In the genomic region with DNA sequence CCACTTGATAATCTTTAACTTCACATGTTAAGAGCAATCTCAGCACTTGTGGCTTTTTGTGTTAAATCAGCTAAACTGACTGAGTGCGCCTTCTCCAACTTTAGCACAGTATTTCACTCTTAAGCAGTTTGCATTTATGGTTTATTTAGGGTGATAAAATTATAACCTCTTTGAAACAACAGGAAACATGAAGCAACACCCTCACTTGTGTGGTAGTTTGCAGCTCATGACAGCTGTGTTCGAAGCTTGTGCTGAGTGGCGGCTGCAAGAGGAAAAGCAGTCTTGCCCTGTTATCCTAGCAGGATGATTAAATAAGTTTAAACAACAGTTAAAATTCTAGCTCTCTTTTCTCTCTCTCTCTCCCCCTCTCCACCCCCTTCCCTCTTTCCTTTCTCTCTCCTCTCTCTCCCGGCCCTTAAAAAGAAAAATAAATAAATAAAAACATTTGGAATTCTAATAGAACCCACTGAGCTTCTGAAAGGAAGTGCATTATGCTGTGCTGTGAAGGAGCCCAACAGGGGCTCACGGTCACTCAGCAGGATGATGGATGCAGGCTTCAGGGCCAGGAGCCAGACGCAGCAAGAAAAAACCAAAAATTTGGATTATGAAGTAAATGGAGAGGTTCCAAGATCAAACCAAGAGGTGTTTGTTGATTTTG, we compare ENCODE assay signal across 10 cellular contexts. TPM values are rescaled to one million over a fixed set of nuclear protein-coding genes. Genes with fewer than 3 reads are reported as not detected.
DNase-seq lines count a peak whose midpoint lies in the region; ATAC-seq and TF ChIP-seq lines count a peak whose summit lies in the region.
"Had no signal": no experiment of that assay in that cellular context is flagged by ENCODE, and none has a peak within 500 bp of the region (broad histone marks: within the 10 kb centered on the region; RNA-seq: fewer than 3 reads in every experiment).

No MANE protein-coding gene starts in this region.

- intact Hi-C loops in OCI-LY7 (cut with micrococcal nuclease; ENCODE audit: unreplicated experiment) = no loop called here

- TF ChIP-seq CTCF in OCI-LY7 (conservative IDR thresholded peaks at IDR 0.05; ENCODE audit: low read length) = no peak
- TF ChIP-seq CTCF in progenitor cell of endocrine pancreas (IDR thresholded peaks at IDR 0.05; ENCODE audit: unreplicated experiment) = no peak

- peak overlapping the region; percentile 13 for H3K4me3 Mint-ChIP-seq in progenitor cell of endocrine pancreas (ENCODE audit: low read depth)
- H3K4me3 Mint-ChIP-seq: HFFc6 had no signal

- no peaks in the 10 kb centered on the region for H3K9me2 ChIP-seq in OCI-LY7 (ENCODE audit: insufficient read depth, low read length)

- CTCF ChIA-PET in OCI-LY7 (lab: Charles Lee; ENCODE audit: unreplicated experiment) = interaction anchor here (0.7 kb wide), 1 partner anchor 9 kb away, joined by 3 read pairs; no protein-coding TSS in a partner anchor

- peak overlapping the region; percentile 96 for H3K27ac Mint-ChIP-seq in progenitor cell of endocrine pancreas
- H3K27ac Mint-ChIP-seq: HFFc6 had no signal

- H3K9ac ChIP-seq in HUES6 (ENCODE audit: low read length) = peak overlapping the region; percentile 9

- POLR2A ChIA-PET in OCI-LY7 (lab: Charles Lee) = interaction anchor here (0.6 to 2.7 kb wide), 8 partner anchors 8 to 218 kb away, joined by 3 to 12 read pairs (median 4); a partner anchor contains a TSS

- H4K20me1 ChIP-seq in OCI-LY7 (ENCODE audit: insufficient read depth, low read length) = no peaks in the 10 kb centered on the region

- H3K27me3 ChIP-seq in HUES6 (ENCODE audit: control insufficient read depth, insufficient read depth, low read length) = no peaks in the 10 kb centered on the region

- peak overlapping the region; percentile 64; the same call in 1 of the 2 replicates for H3K4me2 ChIP-seq in OCI-LY7 (ENCODE audit: low read length)

- H3K79me2 ChIP-seq in OCI-LY7 (ENCODE audit: insufficient read depth, low read depth, low read length) = 0 out of 2 replicates have a peak, but pooled peaks cover 5% of the 10 kb centered on the region

- BruUV-seq in OCI-LY7 (replicated peaks; lab: Mats Ljungman, UMichigan) = no TSS peak

- peaks cover 21% of the 10 kb centered on the region for H3K36me3 ChIP-seq in HUES6 (ENCODE audit: control insufficient read depth, insufficient read depth, low read length)
- peaks cover 37% of the 10 kb centered on the region for H3K36me3 ChIP-seq in OCI-LY7 (ENCODE audit: insufficient read depth, low read length)

- ATAC-seq in HG03280 (IDR thresholded peaks at IDR 0.05; ENCODE audit: unreplicated experiment) (no peak), GM18511 (IDR thresholded peaks at IDR 0.05; ENCODE audit: unreplicated experiment) (no peak), SK-N-SH treated with all-trans-retinoic acid at 6 μM for 48 hours (no peak), GM21515 (IDR thresholded peaks at IDR 0.05; ENCODE audit: unreplicated experiment) (no peak)

- peak; percentile 39 for DNase-seq in OCI-LY7 (ENCODE audit: low spot score)
- peak; percentile 33 for DNase-seq in dermis blood vessel endothelial cell
- DNase-seq in progenitor cell of endocrine pancreas (ENCODE audit: low spot score, unreplicated experiment) = no peak
- DNase-seq: HFFc6, NCI-H1436 had no signal

- no peak overlapping the region for H2AFZ ChIP-seq in OCI-LY7 (ENCODE audit: low read length)

- peaks cover 44% of the 10 kb centered on the region for H3K4me1 Mint-ChIP-seq in progenitor cell of endocrine pancreas (ENCODE audit: low read depth)

- H3K9me3 Mint-ChIP-seq in progenitor cell of endocrine pancreas (ENCODE audit: low read depth) = no peaks in the 10 kb centered on the region
- H3K9me3 Mint-ChIP-seq: HFFc6 had no signal

- H3K27ac ChIP-seq in HUES6 (ENCODE audit: low read depth, low read length) (no peak overlapping the region), OCI-LY7 (ENCODE audit: low read depth, low read length, poor library complexity, severe bottlenecking) (peak overlapping the region; percentile 8)

- H3K4me3 ChIP-seq in HUES6 (ENCODE audit: low read depth, low read length) (no peak overlapping the region), OCI-LY7 (ENCODE audit: low read depth, low read length, poor library complexity, severe bottlenecking) (no peak overlapping the region)

- H3K4me1 ChIP-seq in HUES6 (ENCODE audit: control insufficient read depth, insufficient read depth, low read length) = peaks cover 20% of the 10 kb centered on the region
- peaks cover 66% of the 10 kb centered on the region for H3K4me1 ChIP-seq in OCI-LY7 (ENCODE audit: insufficient read depth, low read length, poor library complexity, severe bottlenecking)

- peaks cover 13% of the 10 kb centered on the region for H3K36me3 Mint-ChIP-seq in progenitor cell of endocrine pancreas (ENCODE audit: insufficient read depth)

- H3K9me3 ChIP-seq in HUES6 (ENCODE audit: control insufficient read depth, insufficient read depth, low read depth, low read length) (no peaks in the 10 kb centered on the region), OCI-LY7 (ENCODE audit: low read length) (no peaks in the 10 kb centered on the region)

- no peaks in the 10 kb centered on the region for H3K27me3 Mint-ChIP-seq in progenitor cell of endocrine pancreas

TF ChIP-seq in SK-N-SH treated with all-trans-retinoic acid at 6 μM for 48 hours, 23 proteins besides CTCF, POLR2A, EP300 and RAD21 (continues in another document):
- TF ChIP-seq ZC3H10 (CRISPR knock-in tag; IDR thresholded peaks at IDR 0.05) (no peak), GLIS3 (CRISPR knock-in tag; IDR thresholded peaks at IDR 0.05) (no peak), ISL1 (CRISPR knock-in tag; IDR thresholded peaks at IDR 0.05) (no peak), SNAI2 (CRISPR knock-in tag; IDR thresholded peaks at IDR 0.05) (no peak), ZNF70 (CRISPR knock-in tag; IDR thresholded peaks at IDR 0.05) (no peak), RARB (CRISPR knock-in tag; IDR thresholded peaks at IDR 0.05) (no peak), PPARA (CRISPR knock-in tag; IDR thresholded peaks at IDR 0.05; ENCODE audit: borderline replicate concordance) (no peak), ZFP30 (CRISPR knock-in tag; IDR thresholded peaks at IDR 0.05) (no peak), BACH2 (CRISPR knock-in tag; IDR thresholded peaks at IDR 0.05; ENCODE audit: borderline replicate concordance) (no peak)
- TF ChIP-seq, protein P1, sequence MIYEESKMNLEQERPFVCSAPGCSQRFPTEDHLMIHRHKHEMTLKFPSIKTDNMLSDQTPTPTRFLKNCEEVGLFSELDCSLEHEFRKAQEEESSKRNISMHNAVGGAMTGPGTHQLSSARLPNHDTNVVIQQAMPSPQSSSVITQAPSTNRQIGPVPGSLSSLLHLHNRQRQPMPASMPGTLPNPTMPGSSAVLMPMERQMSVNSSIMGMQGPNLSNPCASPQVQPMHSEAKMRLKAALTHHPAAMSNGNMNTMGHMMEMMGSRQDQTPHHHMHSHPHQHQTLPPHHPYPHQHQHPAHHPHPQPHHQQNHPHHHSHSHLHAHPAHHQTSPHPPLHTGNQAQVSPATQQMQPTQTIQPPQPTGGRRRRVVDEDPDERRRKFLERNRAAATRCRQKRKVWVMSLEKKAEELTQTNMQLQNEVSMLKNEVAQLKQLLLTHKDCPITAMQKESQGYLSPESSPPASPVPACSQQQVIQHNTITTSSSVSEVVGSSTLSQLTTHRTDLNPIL (CRISPR knock-in tag; IDR thresholded peaks at IDR 0.05; ENCODE audit: low read depth) = no peak
- TF ChIP-seq, protein P2, sequence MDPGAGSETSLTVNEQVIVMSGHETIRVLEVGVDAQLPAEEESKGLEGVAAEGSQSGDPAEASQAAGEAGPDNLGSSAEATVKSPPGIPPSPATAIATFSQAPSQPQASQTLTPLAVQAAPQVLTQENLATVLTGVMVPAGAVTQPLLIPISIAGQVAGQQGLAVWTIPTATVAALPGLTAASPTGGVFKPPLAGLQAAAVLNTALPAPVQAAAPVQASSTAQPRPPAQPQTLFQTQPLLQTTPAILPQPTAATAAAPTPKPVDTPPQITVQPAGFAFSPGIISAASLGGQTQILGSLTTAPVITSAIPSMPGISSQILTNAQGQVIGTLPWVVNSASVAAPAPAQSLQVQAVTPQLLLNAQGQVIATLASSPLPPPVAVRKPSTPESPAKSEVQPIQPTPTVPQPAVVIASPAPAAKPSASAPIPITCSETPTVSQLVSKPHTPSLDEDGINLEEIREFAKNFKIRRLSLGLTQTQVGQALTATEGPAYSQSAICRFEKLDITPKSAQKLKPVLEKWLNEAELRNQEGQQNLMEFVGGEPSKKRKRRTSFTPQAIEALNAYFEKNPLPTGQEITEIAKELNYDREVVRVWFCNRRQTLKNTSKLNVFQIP (CRISPR knock-in tag; IDR thresholded peaks at IDR 0.05; ENCODE audit: borderline replicate concordance, low read depth) = no peak
- TF ChIP-seq, protein P3, sequence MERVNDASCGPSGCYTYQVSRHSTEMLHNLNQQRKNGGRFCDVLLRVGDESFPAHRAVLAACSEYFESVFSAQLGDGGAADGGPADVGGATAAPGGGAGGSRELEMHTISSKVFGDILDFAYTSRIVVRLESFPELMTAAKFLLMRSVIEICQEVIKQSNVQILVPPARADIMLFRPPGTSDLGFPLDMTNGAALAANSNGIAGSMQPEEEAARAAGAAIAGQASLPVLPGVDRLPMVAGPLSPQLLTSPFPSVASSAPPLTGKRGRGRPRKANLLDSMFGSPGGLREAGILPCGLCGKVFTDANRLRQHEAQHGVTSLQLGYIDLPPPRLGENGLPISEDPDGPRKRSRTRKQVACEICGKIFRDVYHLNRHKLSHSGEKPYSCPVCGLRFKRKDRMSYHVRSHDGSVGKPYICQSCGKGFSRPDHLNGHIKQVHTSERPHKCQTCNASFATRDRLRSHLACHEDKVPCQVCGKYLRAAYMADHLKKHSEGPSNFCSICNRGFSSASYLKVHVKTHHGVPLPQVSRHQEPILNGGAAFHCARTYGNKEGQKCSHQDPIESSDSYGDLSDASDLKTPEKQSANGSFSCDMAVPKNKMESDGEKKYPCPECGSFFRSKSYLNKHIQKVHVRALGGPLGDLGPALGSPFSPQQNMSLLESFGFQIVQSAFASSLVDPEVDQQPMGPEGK (CRISPR knock-in tag; IDR thresholded peaks at IDR 0.05; ENCODE audit: borderline replicate concordance) = no peak

RNA-seq across cellular contexts. Expression of a gene that starts 25.2 kb away (rescaled TPM):
- total RNA-seq in OCI-LY7 (2014; rRNA removed; shearing (Covaris generic)) = 32.6 and 47.6 TPM in 2 replicates
- total RNA-seq in OCI-LY7 (2022) (70.9 and 71.8 TPM in 2 replicates), dermis blood vessel endothelial cell (57.0 and 102 TPM in 2 replicates), progenitor cell of endocrine pancreas (93.5 and 105 TPM in 2 replicates)

RNA-seq across cellular contexts. Expression of a gene that starts 49.6 kb away (rescaled TPM):
- total RNA-seq in OCI-LY7 (2014; rRNA removed; shearing (Covaris generic)) = 64.9 and 80.5 TPM in 2 replicates
- total RNA-seq in OCI-LY7 (2022) = 68.6 and 69.1 TPM in 2 replicates
- 78.8 and 191 TPM in 2 replicates for total RNA-seq in dermis blood vessel endothelial cell
- 117 and 119 TPM in 2 replicates for total RNA-seq in progenitor cell of endocrine pancreas

RNA-seq across cellular contexts. Expression of a gene that starts 57.9 kb away (rescaled TPM):
- 69.2 and 89.2 TPM in 2 replicates for total RNA-seq in OCI-LY7 (2014; rRNA removed; shearing (Covaris generic))
- total RNA-seq in OCI-LY7 (2022) (78.6 and 95.4 TPM in 2 replicates), dermis blood vessel endothelial cell (55.5 and 69.5 TPM in 2 replicates), progenitor cell of endocrine pancreas (111 and 120 TPM in 2 replicates)
